ENCODE assay signal across 1 cellular context in genomic region chr2:112767693-112768380, GRCh38.
TF ChIP-seq lines count a peak whose summit lies in the region.

No MANE protein-coding gene starts in this region.

TF ChIP-seq in HepG2, 621 proteins besides CTCF, POLR2A, EP300 and RAD21:
- TF ChIP-seq KAT7 (CRISPR knock-in tag; IDR thresholded peaks at IDR 0.05; ENCODE audit: borderline replicate concordance) = 0 out of 2 replicates have a peak, but pooled peaks have one; percentile 31
- no peak for TF ChIP-seq SP140L (CRISPR knock-in tag; IDR thresholded peaks at IDR 0.05; ENCODE audit: borderline replicate concordance)
- no peak for TF ChIP-seq ZNF550 (CRISPR knock-in tag; IDR thresholded peaks at IDR 0.05; ENCODE audit: borderline replicate concordance)
- peak; percentile 45; the same call in 1 of the 2 replicates for TF ChIP-seq HOMEZ (CRISPR knock-in tag; IDR thresholded peaks at IDR 0.05; ENCODE audit: low read depth)
- TF ChIP-seq ZBTB20 (CRISPR knock-in tag; IDR thresholded peaks at IDR 0.05; ENCODE audit: borderline replicate concordance, low read depth) = no peak
- TF ChIP-seq ZNF674 (CRISPR knock-in tag; IDR thresholded peaks at IDR 0.05; ENCODE audit: low read depth) = no peak
- peak; percentile 86 for TF ChIP-seq IRF2 (CRISPR knock-in tag; IDR thresholded peaks at IDR 0.05)
- no peak for TF ChIP-seq ZNF670 (CRISPR knock-in tag; IDR thresholded peaks at IDR 0.05; ENCODE audit: borderline replicate concordance)
- TF ChIP-seq ZNF572 (CRISPR knock-in tag; IDR thresholded peaks at IDR 0.05) = no peak
- no peak for TF ChIP-seq GABPA (IDR thresholded peaks at IDR 0.05; ENCODE audit: low read depth, low read length)
- no peak for TF ChIP-seq GABPA (CRISPR knock-in tag; IDR thresholded peaks at IDR 0.05; ENCODE audit: low read depth)
- no peak for TF ChIP-seq ZNF558 (CRISPR knock-in tag; IDR thresholded peaks at IDR 0.05; ENCODE audit: borderline replicate concordance)
- TF ChIP-seq ZNF224 (CRISPR knock-in tag; IDR thresholded peaks at IDR 0.05) = no peak
- no peak for TF ChIP-seq MATR3 (CRISPR knock-in tag; IDR thresholded peaks at IDR 0.05)
- TF ChIP-seq ZGPAT (CRISPR knock-in tag; IDR thresholded peaks at IDR 0.05) = peak; percentile 37; the same call in 1 of the 2 replicates
- TF ChIP-seq ZNF124 (CRISPR knock-in tag; IDR thresholded peaks at IDR 0.05) = peak; percentile 99
- TF ChIP-seq ARID5B (CRISPR knock-in tag; IDR thresholded peaks at IDR 0.05) = peak; percentile 29; the same call in 1 of the 2 replicates
